ENCODE assay signal across 8 cellular contexts in the genomic region with DNA sequence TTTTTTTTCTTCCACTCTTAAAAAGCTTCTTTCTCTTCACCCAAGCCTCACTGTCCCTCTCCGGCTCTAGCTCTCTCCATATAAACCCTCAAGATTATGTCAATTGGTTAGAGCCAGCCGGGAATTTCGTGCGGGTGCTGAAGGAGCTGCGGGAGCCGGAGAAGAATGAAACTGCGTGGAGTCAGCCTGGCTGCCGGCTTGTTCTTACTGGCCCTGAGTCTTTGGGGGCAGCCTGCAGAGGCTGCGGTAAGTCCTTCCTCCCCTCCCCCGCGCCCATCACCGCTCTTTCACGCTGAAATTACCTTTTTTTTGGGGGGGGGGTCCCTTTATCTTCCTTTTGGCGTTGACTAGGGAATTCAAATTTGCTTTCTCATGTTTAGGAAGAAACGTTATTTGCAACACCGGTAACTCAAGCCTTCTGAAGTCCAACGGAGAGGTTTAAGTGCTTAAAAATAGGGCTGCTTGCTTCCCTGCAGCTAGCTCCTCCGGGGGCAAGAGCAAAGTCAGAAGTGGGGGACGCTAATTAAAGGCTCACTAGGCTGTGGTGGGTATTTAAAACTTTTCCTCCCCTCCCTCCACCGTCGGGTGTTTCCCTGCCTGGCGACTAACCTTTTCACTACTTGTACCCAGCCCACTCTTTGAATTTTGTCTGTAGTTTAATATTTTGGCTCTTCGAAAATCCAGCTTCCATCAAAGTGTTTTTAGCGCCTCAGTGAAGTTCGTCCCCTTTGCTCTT. TPM values are rescaled to one million over a fixed set of nuclear protein-coding genes. Genes with fewer than 3 reads are reported as not detected.
DNase-seq lines count a peak whose midpoint lies in the region; ATAC-seq and TF ChIP-seq lines count a peak whose summit lies in the region.

No MANE protein-coding gene starts in this region.

- no peak overlapping the region for H3K4me3 Mint-ChIP-seq in immature natural killer cell

- no peak overlapping the region for H3K27ac Mint-ChIP-seq in immature natural killer cell

- DNase-seq in ELR (ENCODE audit: low read depth): peak; percentile 60
- DNase-seq in RWPE2 (ENCODE audit: low spot score): no peak
- peak; percentile 45 for DNase-seq in fibroblast of the aortic adventitia (ENCODE audit: low read depth)
- no peak for DNase-seq in T-helper 9 cell
- DNase-seq in stimulated activated CD4-positive, alpha-beta T cell treated with anti-CD3 and anti-CD28 coated beads, Interleukin-2, amount 100 ng/mL, for 24 hours: no peak
- no peak for DNase-seq in immature natural killer cell
- DNase-seq in GDM1 (lab: John Stamatoyannopoulos, UW): no peak

- no peak overlapping the region for H3K9ac ChIP-seq in parathyroid adenoma

- H3K27me3 Mint-ChIP-seq in immature natural killer cell (ENCODE audit: low read depth in 3 of 3): peaks cover 4 to 21% (median 5%) of the 10 kb centered on the region in 3 donors

- H3K4me1 ChIP-seq in RWPE2 (ENCODE audit: insufficient read depth, poor library complexity, severe bottlenecking): peaks cover 2% of the 10 kb centered on the region
- no peaks in the 10 kb centered on the region for H3K4me1 ChIP-seq in parathyroid adenoma

- no peak for TF ChIP-seq CTCF in RWPE2 (IDR thresholded peaks at IDR 0.05; ENCODE audit: poor library complexity, severe bottlenecking)
- no peak for TF ChIP-seq CTCF in fibroblast of the aortic adventitia (IDR thresholded peaks at IDR 0.05; ENCODE audit: insufficient read depth, low read length)
- no peak for TF ChIP-seq CTCF in parathyroid adenoma (IDR thresholded peaks at IDR 0.05)

- H3K36me3 ChIP-seq in RWPE2 (ENCODE audit: low read depth) (peaks cover 22% of the 10 kb centered on the region), parathyroid adenoma (ENCODE audit: control insufficient read depth, insufficient read depth, low read length) (no peaks in the 10 kb centered on the region)

- H3K36me3 Mint-ChIP-seq in immature natural killer cell: peaks cover 0 to 4% (median 0%) of the 10 kb centered on the region in 3 donors

- no peak for ATAC-seq in RWPE2 (ENCODE audit: low read depth)

- peak overlapping the region; percentile 44 for H2AFZ ChIP-seq in parathyroid adenoma

- H3K27me3 ChIP-seq in RWPE2 (ENCODE audit: insufficient read depth, poor library complexity, severe bottlenecking) (no peaks in the 10 kb centered on the region), parathyroid adenoma (ENCODE audit: control insufficient read depth, insufficient read depth, low read length) (no peaks in the 10 kb centered on the region)

- H3K4me3 ChIP-seq in RWPE2 (ENCODE audit: severe bottlenecking): peak overlapping the region; percentile 51
- peak overlapping the region; percentile 74 for H3K4me3 ChIP-seq in fibroblast of the aortic adventitia (ENCODE audit: low read depth, low read length)
- H3K4me3 ChIP-seq in parathyroid adenoma (ENCODE audit: low read depth, low read length): peak overlapping the region; percentile 65

- no peaks in the 10 kb centered on the region for H3K4me1 Mint-ChIP-seq in immature natural killer cell

- H3K9me3 ChIP-seq in RWPE2 (ENCODE audit: severe bottlenecking) (no peaks in the 10 kb centered on the region), parathyroid adenoma (ENCODE audit: control insufficient read depth, low read length) (no peaks in the 10 kb centered on the region)

- H3K79me2 ChIP-seq in parathyroid adenoma: no peaks in the 10 kb centered on the region

- H3K4me2 ChIP-seq in parathyroid adenoma (ENCODE audit: low read length): peak overlapping the region; percentile 78

- H3K27ac ChIP-seq in RWPE2 (ENCODE audit: poor library complexity, severe bottlenecking) (peak overlapping the region; percentile 77), parathyroid adenoma (peak overlapping the region; percentile 17)

- peaks cover 0 to 5% (median 1%) of the 10 kb centered on the region in 6 donors for H3K9me3 Mint-ChIP-seq in immature natural killer cell

RNA-seq across cellular contexts. Expression of a gene that starts 0.5 kb away (rescaled TPM):
- 23.2 and 40.8 TPM in 2 replicates for total RNA-seq in fibroblast of the aortic adventitia (ENCODE audit: low replicate concordance)
- not detected for polyA plus RNA-seq in immature natural killer cell

RNA-seq across cellular contexts. Expression of a gene that starts 1.9 kb away (rescaled TPM):
- 1.3 and 2.2 TPM in 2 replicates for total RNA-seq in fibroblast of the aortic adventitia (ENCODE audit: low replicate concordance)
- not detected for polyA plus RNA-seq in immature natural killer cell

Comparison
In these comparisons a context has a peak if more than half of its experiments do, and no peak if none do; other contexts are left out.
1. DNase-seq: peak in ELR (single experiment) and fibroblast of the aortic adventitia (single experiment); none in RWPE2 (single experiment), T-helper 9 cell (single experiment), stimulated activated CD4-positive, alpha-beta T cell treated with anti-CD3 and anti-CD28 coated beads, Interleukin-2, amount 100 ng/mL, for 24 hours (0 of 2), immature natural killer cell (0 of 3) and GDM1 (single experiment).
2. Peak in every context shown above with its lines, with median percentiles within 50 percentile points of each other: H3K4me3 ChIP-seq.